In the genomic region with DNA sequence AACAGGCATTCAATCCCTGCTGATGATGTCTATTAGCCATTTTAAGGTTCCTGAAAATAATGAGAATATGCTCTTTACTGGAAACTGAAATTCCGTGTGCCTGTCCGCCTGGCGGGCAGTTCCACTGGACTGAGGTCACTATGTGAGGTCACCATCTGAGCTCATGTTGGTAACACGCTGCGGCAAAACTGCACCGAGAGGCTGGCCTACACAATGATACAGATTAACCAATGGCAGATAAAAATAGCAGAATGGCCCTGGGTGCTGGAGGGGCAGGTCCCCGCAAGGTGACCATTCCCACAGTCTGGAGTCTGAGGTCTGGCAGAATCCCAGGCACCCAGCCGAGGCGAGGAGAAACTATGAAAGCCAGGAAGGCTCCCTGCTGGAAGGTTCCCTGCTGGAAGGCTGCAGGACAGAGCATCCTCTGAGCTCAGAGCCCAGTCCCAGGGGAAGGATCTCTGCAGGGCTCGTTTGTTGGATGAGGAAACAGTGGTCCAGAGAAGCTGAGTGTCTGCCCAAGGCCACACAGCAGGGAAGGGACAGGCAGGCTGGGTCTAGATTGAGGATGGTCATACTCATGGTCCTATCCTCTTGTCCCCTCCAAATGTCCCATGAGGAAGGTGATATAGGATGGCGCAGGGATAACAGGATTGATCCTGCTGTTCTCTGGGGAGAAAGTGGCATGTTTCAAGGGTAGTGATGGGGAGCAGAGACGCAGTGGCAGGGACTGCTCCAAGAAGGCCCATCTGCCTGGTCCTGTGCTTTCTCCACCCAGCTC, we compare ENCODE assay signal across 9 cellular contexts. TPM values are rescaled to one million over a fixed set of nuclear protein-coding genes. Genes with fewer than 3 reads are reported as not detected.
A peak's percentile ranks its signal among the peaks of the same experiment; 100 is the strongest.
DNase-seq lines count a peak whose midpoint lies in the region; ATAC-seq and TF ChIP-seq lines count a peak whose summit lies in the region.
"Had no signal": no experiment of that assay in that cellular context is flagged by ENCODE, and none has a peak within 500 bp of the region (broad histone marks: within the 10 kb centered on the region; RNA-seq: fewer than 3 reads in every experiment).

No MANE protein-coding gene starts in this region.

- DNase-seq in tibial nerve (ENCODE audit: low spot score in 2 of 2) (peak in 1 of 2 donors; percentile 56), H7 (no peak)
- DNase-seq: activated naive CD8-positive, alpha-beta T cell treated with anti-CD3 and anti-CD28 coated beads for 36 hours had no signal

- H3K27ac Mint-ChIP-seq in activated T-helper 17 cell treated with anti-CD3 and anti-CD28 coated beads, Interleukin-2, amount 50 U/mL, for 72 hours: peak overlapping the region; percentile 30
- H3K27ac Mint-ChIP-seq: activated naive CD8-positive, alpha-beta T cell treated with anti-CD3 and anti-CD28 coated beads for 36 hours; IgD-negative memory B cell had no signal

- H3K36me3 Mint-ChIP-seq in activated T-helper 17 cell treated with anti-CD3 and anti-CD28 coated beads, Interleukin-2, amount 50 U/mL, for 72 hours (ENCODE audit: low read depth): peaks cover 20% of the 10 kb centered on the region
- H3K36me3 Mint-ChIP-seq: activated naive CD8-positive, alpha-beta T cell treated with anti-CD3 and anti-CD28 coated beads for 36 hours had no signal

- no peak overlapping the region for H3K4me3 Mint-ChIP-seq in activated T-helper 17 cell treated with anti-CD3 and anti-CD28 coated beads, Interleukin-2, amount 50 U/mL, for 72 hours
- H3K4me3 Mint-ChIP-seq: activated naive CD8-positive, alpha-beta T cell treated with anti-CD3 and anti-CD28 coated beads for 36 hours had no signal

- peaks cover 0 to 52% of the 10 kb centered on the region in 2 donors for H3K36me3 ChIP-seq in gastroesophageal sphincter
- peaks cover 26 to 43% of the 10 kb centered on the region in 2 donors for H3K36me3 ChIP-seq in mucosa of rectum (ENCODE audit: control insufficient read depth in 2 of 2, insufficient read depth in 2 of 2, low read length in 2 of 2)
- H3K36me3 ChIP-seq in tibial nerve: peaks cover 0 to 53% (median 7%) of the 10 kb centered on the region in 3 donors
- no peaks in the 10 kb centered on the region for H3K36me3 ChIP-seq in H7 (replicated peaks; ENCODE audit: control insufficient read depth, insufficient read depth, low read length)

- H3K4me1 ChIP-seq in gastroesophageal sphincter: peaks cover 2 to 94% (median 23%) of the 10 kb centered on the region in 3 donors
- H3K4me1 ChIP-seq in mucosa of rectum (ENCODE audit: control insufficient read depth in 2 of 2, insufficient read depth in 2 of 2, low read length in 2 of 2): peaks cover 0 to 5% of the 10 kb centered on the region in 2 donors
- H3K4me1 ChIP-seq in tibial nerve: peaks cover 0 to 30% (median 11%) of the 10 kb centered on the region in 4 donors

- no peak for TF ChIP-seq EP300 in gastroesophageal sphincter (IDR thresholded peaks at IDR 0.05)
- TF ChIP-seq EP300 in tibial nerve (IDR thresholded peaks at IDR 0.05): peak in 1 of 2 donors; percentile 57

- WGBS in gastroesophageal sphincter (ENCODE audit: low coverage in 1 of 2), 2 donors: 73 to 79% methylated on average over 9 of the region's 12 CpGs
- 49 to 55% methylated on average over 12 of the region's 12 CpGs for WGBS in tibial nerve, 2 donors

- H3K9me3 Mint-ChIP-seq in activated T-helper 17 cell treated with anti-CD3 and anti-CD28 coated beads, Interleukin-2, amount 50 U/mL, for 72 hours: no peaks in the 10 kb centered on the region
- H3K9me3 Mint-ChIP-seq: activated naive CD8-positive, alpha-beta T cell treated with anti-CD3 and anti-CD28 coated beads for 36 hours; IgD-negative memory B cell had no signal

- TF ChIP-seq CTCF in gastroesophageal sphincter (IDR thresholded peaks at IDR 0.05): no peak
- peak in 3 of 5 experiments; percentile 17 to 65 (median 46) for TF ChIP-seq CTCF in tibial nerve (IDR thresholded peaks at IDR 0.05)

- no peaks in the 10 kb centered on the region for H3K4me1 Mint-ChIP-seq in activated T-helper 17 cell treated with anti-CD3 and anti-CD28 coated beads, Interleukin-2, amount 50 U/mL, for 72 hours
- H3K4me1 Mint-ChIP-seq: activated naive CD8-positive, alpha-beta T cell treated with anti-CD3 and anti-CD28 coated beads for 36 hours; IgD-negative memory B cell had no signal

- no peak for ATAC-seq in activated T-helper 17 cell treated with anti-CD3 and anti-CD28 coated beads, Interleukin-2, amount 50 U/mL, for 72 hours (replicated peaks)
- ATAC-seq in gastroesophageal sphincter (peak; percentile 56), GM18511 (IDR thresholded peaks at IDR 0.05; ENCODE audit: unreplicated experiment) (no peak), GM18909 (IDR thresholded peaks at IDR 0.05; ENCODE audit: poor library complexity, unreplicated experiment) (no peak)

- peak overlapping the region in 3 of 4 donors; percentile 98 to 99 (median 99) for H3K27ac ChIP-seq in gastroesophageal sphincter
- peak overlapping the region; percentile 7 to 55 for H3K27ac ChIP-seq in mucosa of rectum (ENCODE audit: low read depth in 2 of 2, low read length in 2 of 2)
- peak overlapping the region; percentile 36 to 78 (median 60) for H3K27ac ChIP-seq in tibial nerve

- TF ChIP-seq POLR2A in gastroesophageal sphincter (IDR thresholded peaks at IDR 0.05) (no peak), tibial nerve (IDR thresholded peaks at IDR 0.05) (no peak)

- H3K4me3 ChIP-seq in gastroesophageal sphincter: no peak overlapping the region
- no peak overlapping the region for H3K4me3 ChIP-seq in mucosa of rectum (ENCODE audit: low read length in 2 of 2)
- H3K4me3 ChIP-seq in tibial nerve: no peak overlapping the region
- no peak overlapping the region for H3K4me3 ChIP-seq in H7 (ENCODE audit: insufficient read depth, low read depth, low read length)

- H3K27me3 ChIP-seq in gastroesophageal sphincter (no peaks in the 10 kb centered on the region), mucosa of rectum (ENCODE audit: control insufficient read depth in 2 of 2, insufficient read depth in 2 of 2, low read length in 2 of 2) (no peaks in the 10 kb centered on the region), tibial nerve (no peaks in the 10 kb centered on the region), H7 (ENCODE audit: control insufficient read depth, insufficient read depth, low read length) (no peaks in the 10 kb centered on the region)

- H3K27me3 Mint-ChIP-seq in activated T-helper 17 cell treated with anti-CD3 and anti-CD28 coated beads, Interleukin-2, amount 50 U/mL, for 72 hours: no peaks in the 10 kb centered on the region
- H3K27me3 Mint-ChIP-seq: activated naive CD8-positive, alpha-beta T cell treated with anti-CD3 and anti-CD28 coated beads for 36 hours; IgD-negative memory B cell had no signal

- no peak overlapping the region for H3K9ac ChIP-seq in mucosa of rectum (ENCODE audit: low read depth in 1 of 2, low read length in 2 of 2)

- H3K9me3 ChIP-seq in gastroesophageal sphincter (no peaks in the 10 kb centered on the region), mucosa of rectum (ENCODE audit: control insufficient read depth in 2 of 2, low read length in 2 of 2) (no peaks in the 10 kb centered on the region), tibial nerve (no peaks in the 10 kb centered on the region)

RNA-seq across cellular contexts. Expression of a gene that starts 24.8 kb away (rescaled TPM):
- total RNA-seq in activated T-helper 17 cell treated with anti-CD3 and anti-CD28 coated beads, Interleukin-2, amount 50 U/mL, for 72 hours: 10 to 100 TPM in 1 of 2 donors, 1 to 10 TPM in 1; 8.9 to 10.7 TPM
- total RNA-seq in gastroesophageal sphincter (10 to 100 TPM; 42.8 to 89.1 (median 61.4) TPM), tibial nerve (10 to 100 TPM; 24.5 to 45.9 (median 33.8) TPM)
- 30.2 and 41.3 TPM in 2 replicates for total RNA-seq in H7 (2014; rRNA removed; shearing (Covaris generic))

RNA-seq across cellular contexts. Expression of a gene that starts 40.8 kb away (rescaled TPM):
- total RNA-seq in activated T-helper 17 cell treated with anti-CD3 and anti-CD28 coated beads, Interleukin-2, amount 50 U/mL, for 72 hours: under 1 TPM; 0.02 to 0.48 TPM
- total RNA-seq in gastroesophageal sphincter: 10 to 100 TPM in 3 of 4 donors, 1 to 10 TPM in 1; 1.2 to 19.9 (median 15.3) TPM
- total RNA-seq in tibial nerve: 10 to 100 TPM in 3 of 4 donors, 1 to 10 TPM in 1; 6.3 to 20.0 (median 16.6) TPM
- total RNA-seq in H7 (2014; rRNA removed; shearing (Covaris generic)): 1.4 TPM in 2 replicates
- total RNA-seq: activated naive CD8-positive, alpha-beta T cell treated with anti-CD3 and anti-CD28 coated beads for 36 hours had no signal

Comparison
In these comparisons a context has a peak if more than half of its experiments do, and no peak if none do; other contexts are left out.
1. H3K27ac ChIP-seq: peak in every context shown above with its lines; median percentile 99 in gastroesophageal sphincter; 60 in tibial nerve; 31 in mucosa of rectum.
2. CTCF ChIP-seq: peak in tibial nerve (3 of 5); none in gastroesophageal sphincter (0 of 4).